In genomic region chr18:54260376-54261072, GRCh38 we compare ENCODE assay signal across 10 cellular contexts. TPM values are rescaled to one million over a fixed set of nuclear protein-coding genes. Genes with fewer than 3 reads are reported as not detected.
DNase-seq lines count a peak whose midpoint lies in the region; ATAC-seq and TF ChIP-seq lines count a peak whose summit lies in the region.
"Had no signal": no experiment of that assay in that cellular context is flagged by ENCODE, and none has a peak within 500 bp of the region (broad histone marks: within the 10 kb centered on the region; RNA-seq: fewer than 3 reads in every experiment).

No MANE protein-coding gene starts in this region.

- H3K36me3 Mint-ChIP-seq in activated CD8-positive, alpha-beta T cell treated with anti-CD3 and anti-CD28 coated beads for 36 hours (ENCODE audit: low read depth): peaks cover 1% of the 10 kb centered on the region

- H3K4me3 ChIP-seq in skin epidermis: no peak overlapping the region

- CTCF ChIA-PET in activated CD8-positive, alpha-beta T cell treated with anti-CD3 and anti-CD28 coated beads for 36 hours (lab: Charles Lee): interaction anchor here (1.3 to 1.4 kb wide), 2 partner anchors 10 to 37 kb away, joined by 6 read pairs; no protein-coding TSS in a partner anchor

- POLR2A ChIA-PET in activated CD8-positive, alpha-beta T cell treated with anti-CD3 and anti-CD28 coated beads for 36 hours (lab: Charles Lee): interaction anchor here (0.7 to 1.1 kb wide), 2 partner anchors 38 to 97 kb away, joined by 3 to 5 read pairs; partner anchors contain the start of genes C18orf54 and STARD6

- peak overlapping the region; percentile 31 for H3K4me3 Mint-ChIP-seq in activated CD8-positive, alpha-beta T cell treated with anti-CD3 and anti-CD28 coated beads for 36 hours
- H3K4me3 Mint-ChIP-seq: H9 had no signal

- no peak for TF ChIP-seq CTCF in activated CD8-positive, alpha-beta T cell treated with anti-CD3 and anti-CD28 coated beads for 36 hours (IDR thresholded peaks at IDR 0.05)

- H3K27me3 Mint-ChIP-seq in activated CD8-positive, alpha-beta T cell treated with anti-CD3 and anti-CD28 coated beads for 36 hours: no peaks in the 10 kb centered on the region

- ATAC-seq in HG02884 (IDR thresholded peaks at IDR 0.05; ENCODE audit: unreplicated experiment): peak; percentile 23
- peak; percentile 55 for ATAC-seq in activated CD8-positive, alpha-beta T cell treated with anti-CD3 and anti-CD28 coated beads for 36 hours
- ATAC-seq in HG03442 (IDR thresholded peaks at IDR 0.05; ENCODE audit: unreplicated experiment): no peak

- intact Hi-C loops in activated CD8-positive, alpha-beta T cell treated with anti-CD3 and anti-CD28 coated beads for 36 hours (cut with micrococcal nuclease): loop anchor here (5.0 kb wide), 1 partner anchor 113 kb away; no protein-coding TSS in a partner anchor
- intact Hi-C loops in posterior vena cava (cut with DNase I): no loop called here

- no peaks in the 10 kb centered on the region for H3K9me3 Mint-ChIP-seq in activated CD8-positive, alpha-beta T cell treated with anti-CD3 and anti-CD28 coated beads for 36 hours
- H3K9me3 Mint-ChIP-seq: H9 had no signal

- DNase-seq in DMS53 (lab: John Stamatoyannopoulos, UW) (peak; percentile 50), DMS53 treated with DMSO at 0.1 percent for 48 hours (lab: John Stamatoyannopoulos, UW; ENCODE audit: unreplicated experiment) (no peak), posterior vena cava (ENCODE audit: low spot score) (no peak), DMS 273 (lab: John Stamatoyannopoulos, UW; ENCODE audit: unreplicated experiment) (no peak)
- peak; percentile 72 for DNase-seq in activated CD8-positive, alpha-beta T cell treated with anti-CD3 and anti-CD28 coated beads for 36 hours
- DNase-seq: H9 had no signal

- peaks cover 48% of the 10 kb centered on the region for H3K4me1 Mint-ChIP-seq in activated CD8-positive, alpha-beta T cell treated with anti-CD3 and anti-CD28 coated beads for 36 hours (ENCODE audit: low read depth)

- peak overlapping the region in 12 of 21 experiments; percentile 1 to 73 (median 46) for H3K27ac ChIP-seq in skin epidermis
- H3K27ac ChIP-seq: 22Rv1 had no signal

- H3K27ac Mint-ChIP-seq in activated CD8-positive, alpha-beta T cell treated with anti-CD3 and anti-CD28 coated beads for 36 hours: peak overlapping the region; percentile 91

RNA-seq across cellular contexts. Expression of gene POLI, which starts 8.8 kb away (rescaled TPM):
- total RNA-seq in activated CD8-positive, alpha-beta T cell treated with anti-CD3 and anti-CD28 coated beads for 36 hours: 10 to 100 TPM; 10.2 to 15.3 TPM
- total RNA-seq in posterior vena cava: 10 to 100 TPM; 31.6 to 35.1 TPM

RNA-seq across cellular contexts. Expression of gene MBD2, which starts 36.1 kb away (rescaled TPM):
- total RNA-seq in activated CD8-positive, alpha-beta T cell treated with anti-CD3 and anti-CD28 coated beads for 36 hours: 100 to 1,000 TPM; 101 to 102 TPM
- 10 to 100 TPM; 70.8 to 84.0 TPM for total RNA-seq in posterior vena cava

Comparison
In these comparisons a context has a peak if more than half of its experiments do, and no peak if none do; other contexts are left out.
1. DNase-seq: peak in DMS53 (single experiment) and activated CD8-positive, alpha-beta T cell treated with anti-CD3 and anti-CD28 coated beads for 36 hours (single experiment); none in DMS53 treated with DMSO at 0.1 percent for 48 hours (single experiment), posterior vena cava (single experiment) and DMS 273 (single experiment).